In the genomic region with DNA sequence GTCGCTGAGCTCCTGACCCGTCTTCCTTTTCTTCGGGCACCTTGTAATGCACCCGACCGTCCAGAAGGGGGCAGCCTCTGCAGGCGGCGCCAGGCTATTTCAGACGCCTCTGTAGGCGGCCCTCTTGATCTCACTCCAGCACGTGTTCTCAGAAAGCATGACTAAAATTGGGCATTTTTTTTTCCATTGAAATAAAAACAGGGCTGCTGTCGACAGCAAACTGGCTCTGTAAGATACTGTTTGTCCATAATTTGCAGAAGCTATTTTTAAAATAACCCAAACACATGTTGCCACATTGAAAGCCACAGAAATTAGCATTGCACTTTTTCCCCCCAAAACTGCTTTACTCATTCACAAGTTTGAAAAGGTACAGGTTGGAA, we compare ENCODE assay signal across 8 cellular contexts.
A peak's percentile ranks its signal among the peaks of the same experiment; 100 is the strongest.
DNase-seq lines count a peak whose midpoint lies in the region; ATAC-seq, FAIRE-seq and TF ChIP-seq lines count a peak whose summit lies in the region.

No MANE protein-coding gene starts in this region.

- peaks cover 14% of the 10 kb centered on the region for H3K27me3 Mint-ChIP-seq in CD4-positive, CD25-positive, alpha-beta regulatory T cell
- H3K27me3 Mint-ChIP-seq in T-helper 17 cell, result peaks cover 4% of the 10 kb centered on the region
- no peaks in the 10 kb centered on the region for H3K27me3 Mint-ChIP-seq in activated naive CD8-positive, alpha-beta T cell treated with anti-CD3 and anti-CD28 coated beads, Interleukin-2, amount 50 U/mL, for 24 hours
- peaks cover 9% of the 10 kb centered on the region for H3K27me3 Mint-ChIP-seq in osteocyte (ENCODE audit: unreplicated experiment)

- peaks cover 7 to 29% (median 12%) of the 10 kb centered on the region in 4 donors for H3K4me1 Mint-ChIP-seq in CD4-positive, CD25-positive, alpha-beta regulatory T cell
- H3K4me1 Mint-ChIP-seq in T-helper 17 cell, result peaks cover 15% of the 10 kb centered on the region
- peaks cover 35% of the 10 kb centered on the region for H3K4me1 Mint-ChIP-seq in activated naive CD8-positive, alpha-beta T cell treated with anti-CD3 and anti-CD28 coated beads, Interleukin-2, amount 50 U/mL, for 24 hours
- H3K4me1 Mint-ChIP-seq in osteocyte (ENCODE audit: unreplicated experiment), result peaks cover 5% of the 10 kb centered on the region

- H3K9me3 Mint-ChIP-seq in CD4-positive, CD25-positive, alpha-beta regulatory T cell, result peaks cover 0 to 2% (median 0%) of the 10 kb centered on the region in 7 donors
- no peaks in the 10 kb centered on the region for H3K9me3 Mint-ChIP-seq in activated naive CD8-positive, alpha-beta T cell treated with anti-CD3 and anti-CD28 coated beads, Interleukin-2, amount 50 U/mL, for 24 hours
- peaks cover 7% of the 10 kb centered on the region for H3K9me3 Mint-ChIP-seq in osteocyte (ENCODE audit: unreplicated experiment)

- peak overlapping the region in 3 of 4 donors; percentile 66 to 74 (median 69) for H3K4me3 Mint-ChIP-seq in CD4-positive, CD25-positive, alpha-beta regulatory T cell
- H3K4me3 Mint-ChIP-seq in T-helper 17 cell, result peak overlapping the region; percentile 25
- H3K4me3 Mint-ChIP-seq in activated naive CD8-positive, alpha-beta T cell treated with anti-CD3 and anti-CD28 coated beads, Interleukin-2, amount 50 U/mL, for 24 hours, result peak overlapping the region; percentile 5
- no peak overlapping the region for H3K4me3 Mint-ChIP-seq in osteocyte (ENCODE audit: unreplicated experiment)

- H3K36me3 Mint-ChIP-seq in CD4-positive, CD25-positive, alpha-beta regulatory T cell, result peaks cover 7% of the 10 kb centered on the region
- H3K36me3 Mint-ChIP-seq in T-helper 17 cell (ENCODE audit: low read depth) (peaks cover 6% of the 10 kb centered on the region), osteocyte (ENCODE audit: unreplicated experiment) (peaks cover under 1% of the 10 kb centered on the region)
- H3K36me3 Mint-ChIP-seq in activated naive CD8-positive, alpha-beta T cell treated with anti-CD3 and anti-CD28 coated beads, Interleukin-2, amount 50 U/mL, for 24 hours (ENCODE audit: low read depth), result peaks cover 8% of the 10 kb centered on the region

- H3K36me3 ChIP-seq in CD4-positive, CD25-positive, alpha-beta regulatory T cell (ENCODE audit: control insufficient read depth, insufficient read depth, low read length), result peaks cover 10% of the 10 kb centered on the region

- no peak overlapping the region for H3K27ac ChIP-seq in CD4-positive, CD25-positive, alpha-beta regulatory T cell (ENCODE audit: insufficient read depth, low read length, poor library complexity, severe bottlenecking)

- no peaks in the 10 kb centered on the region for H3K27me3 ChIP-seq in CD4-positive, CD25-positive, alpha-beta regulatory T cell (ENCODE audit: control insufficient read depth, insufficient read depth, low read length)

- peak overlapping the region in 2 of 3 donors; percentile 53 to 69 for H3K27ac Mint-ChIP-seq in CD4-positive, CD25-positive, alpha-beta regulatory T cell
- H3K27ac Mint-ChIP-seq in T-helper 17 cell (no peak overlapping the region), osteocyte (ENCODE audit: unreplicated experiment) (no peak overlapping the region)
- peak overlapping the region; percentile 84 for H3K27ac Mint-ChIP-seq in activated naive CD8-positive, alpha-beta T cell treated with anti-CD3 and anti-CD28 coated beads, Interleukin-2, amount 50 U/mL, for 24 hours

- peak; percentile 63 to 81 (median 77) for DNase-seq in CD4-positive, CD25-positive, alpha-beta regulatory T cell
- DNase-seq in HTR-8/SVneo (ENCODE audit: insufficient read length, low spot score), result peak; percentile 56
- DNase-seq in T-helper 17 cell, result peak; percentile 55 to 70 (median 63)
- DNase-seq in activated naive CD8-positive, alpha-beta T cell treated with anti-CD3 and anti-CD28 coated beads, Interleukin-2, amount 50 U/mL, for 24 hours, result peak; percentile 83
- peak; percentile 81 for DNase-seq in left cardiac atrium
- peak; percentile 89 for DNase-seq in sciatic nerve (ENCODE audit: low spot score)
- no peak for DNase-seq in osteocyte (ENCODE audit: extremely low spot score, unreplicated experiment)

- peak overlapping the region; percentile 75 for H3K4me3 ChIP-seq in CD4-positive, CD25-positive, alpha-beta regulatory T cell (ENCODE audit: low read depth, low read length)

- H3K4me1 ChIP-seq in CD4-positive, CD25-positive, alpha-beta regulatory T cell (ENCODE audit: control insufficient read depth, insufficient read depth, low read length, poor library complexity, severe bottlenecking), result peaks cover 9% of the 10 kb centered on the region

- intact Hi-C loops in left cardiac atrium (cut with DNase I) (no loop called here), sciatic nerve (cut with DNase I) (no loop called here)

- no peak for TF ChIP-seq CTCF in osteocyte (IDR thresholded peaks at IDR 0.05)

- FAIRE-seq in HTR-8/SVneo (lab: Jason Lieb, UNC), result peak; percentile 48

- peak; percentile 91 to 92 for ATAC-seq in CD4-positive, CD25-positive, alpha-beta regulatory T cell (ENCODE audit: low read depth in 2 of 2)
- ATAC-seq in GM19395 (IDR thresholded peaks at IDR 0.05; ENCODE audit: unreplicated experiment), result peak; percentile 84
- ATAC-seq in T-helper 17 cell, result peak; percentile 97
- ATAC-seq in activated naive CD8-positive, alpha-beta T cell treated with anti-CD3 and anti-CD28 coated beads, Interleukin-2, amount 50 U/mL, for 24 hours, result peak; percentile 77
- peak; percentile 89 to 92 for ATAC-seq in left cardiac atrium
- peak; percentile 91 for ATAC-seq in sciatic nerve

- H3K9me3 ChIP-seq in CD4-positive, CD25-positive, alpha-beta regulatory T cell (ENCODE audit: control insufficient read depth in 2 of 2, low read length in 2 of 2), result no peaks in the 10 kb centered on the region
- H3K9me3 ChIP-seq in T-helper 17 cell (ENCODE audit: control insufficient read depth, low read length, poor library complexity, severe bottlenecking), result no peaks in the 10 kb centered on the region

Comparison
In these comparisons a context has a peak if more than half of its experiments do, and no peak if none do; other contexts are left out.
1. H3K27ac Mint-ChIP-seq: peak in CD4-positive, CD25-positive, alpha-beta regulatory T cell (2 of 3) and activated naive CD8-positive, alpha-beta T cell treated with anti-CD3 and anti-CD28 coated beads, Interleukin-2, amount 50 U/mL, for 24 hours (single experiment); none in T-helper 17 cell (single experiment) and osteocyte (single experiment).
2. Peak in every context shown above with its lines, with median percentiles within 50 percentile points of each other: ATAC-seq.